1 cellular context compared by ENCODE assay signal in genomic region chr6:11163932-11164331, GRCh38.
TF ChIP-seq lines count a peak whose summit lies in the region.

No MANE protein-coding gene starts in this region.

TF ChIP-seq in SK-N-SH, 30 proteins besides CTCF, POLR2A, EP300 and RAD21 (continued from another document):
- TF ChIP-seq FOXJ3 (CRISPR knock-in tag; IDR thresholded peaks at IDR 0.05) (no peak), MXI1 (IDR thresholded peaks at IDR 0.05; ENCODE audit: low read depth, low read length) (no peak), NRF1 (IDR thresholded peaks at IDR 0.05; ENCODE audit: low read depth, low read length) (no peak), USF2 (IDR thresholded peaks at IDR 0.05; ENCODE audit: borderline replicate concordance, low read depth, low read length) (no peak), REST (IDR thresholded peaks at IDR 0.05; ENCODE audit: low read depth, low read length) (no peak)
